Comparison of ENCODE assay signal across 1 cellular context in genomic region chr15:34334676-34335075, GRCh38.
TF ChIP-seq lines count a peak whose summit lies in the region.

No MANE protein-coding gene starts in this region.

TF ChIP-seq in endothelial cell of umbilical vein, 7 proteins besides CTCF, POLR2A, EP300 and RAD21:
- TF ChIP-seq POLR2AphosphoS5 (IDR thresholded peaks at IDR 0.05; ENCODE audit: insufficient read depth, low read depth, low read length) (no peak), GATA2 (IDR thresholded peaks at IDR 0.05; ENCODE audit: insufficient read depth, insufficient read length, low read depth, low read length) (no peak), JUN (IDR thresholded peaks at IDR 0.05; ENCODE audit: borderline replicate concordance, insufficient read depth, insufficient read length, low read depth) (no peak), FOS (IDR thresholded peaks at IDR 0.05; ENCODE audit: borderline replicate concordance, insufficient read depth, low read length) (no peak), EZH2 (IDR thresholded peaks at IDR 0.05; ENCODE audit: borderline replicate concordance, low read depth, low read length, severe bottlenecking) (no peak), MYC (IDR thresholded peaks at IDR 0.05; ENCODE audit: low read depth, low read length) (no peak)
- TF ChIP-seq, protein P1, sequence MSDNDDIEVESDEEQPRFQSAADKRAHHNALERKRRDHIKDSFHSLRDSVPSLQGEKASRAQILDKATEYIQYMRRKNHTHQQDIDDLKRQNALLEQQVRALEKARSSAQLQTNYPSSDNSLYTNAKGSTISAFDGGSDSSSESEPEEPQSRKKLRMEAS (IDR thresholded peaks at IDR 0.05; ENCODE audit: insufficient read depth, insufficient read length) = no peak
